In the genomic region with DNA sequence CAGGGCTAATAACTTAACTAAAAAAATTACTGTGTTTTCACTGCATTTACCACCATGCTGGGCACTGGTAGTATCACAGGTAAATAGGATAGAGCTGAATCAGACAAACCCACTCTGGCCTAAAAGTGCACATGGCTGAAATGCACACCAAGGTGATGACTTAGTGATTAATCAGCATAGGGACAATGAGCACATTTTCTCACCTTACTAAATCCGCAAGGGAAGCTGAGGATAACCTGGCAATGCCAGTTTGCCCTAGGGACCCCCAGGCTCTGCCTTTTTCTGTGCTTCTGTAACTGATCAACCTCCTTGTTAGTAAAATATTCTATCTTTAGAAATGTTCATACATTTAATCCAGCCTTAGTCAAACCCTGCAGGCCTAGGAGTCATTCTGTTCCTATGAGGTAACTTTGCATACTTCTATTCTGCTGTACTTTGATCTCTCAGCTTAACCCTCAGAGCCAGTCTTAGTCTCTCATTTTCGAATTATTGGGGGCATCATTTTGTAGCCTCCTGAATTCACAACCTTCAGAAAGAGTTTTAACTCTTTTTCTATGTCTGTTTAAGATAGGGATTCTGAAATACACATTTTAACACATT, we compare ENCODE assay signal across 12 cellular contexts.
DNase-seq lines count a peak whose midpoint lies in the region; TF ChIP-seq lines count a peak whose summit lies in the region.
"Had no signal": no experiment of that assay in that cellular context is flagged by ENCODE, and none has a peak within 500 bp of the region (broad histone marks: within the 10 kb centered on the region; RNA-seq: fewer than 3 reads in every experiment).

No MANE protein-coding gene starts in this region.

- no peak overlapping the region for H3K4me2 ChIP-seq in osteoblast (ENCODE audit: insufficient read depth, low read length)
- H3K4me2 ChIP-seq: neural progenitor cell had no signal

- H3K79me2 ChIP-seq in osteoblast (ENCODE audit: insufficient read depth, low read length), result no peaks in the 10 kb centered on the region

- no peak for TF ChIP-seq POLR2A in stomach (IDR thresholded peaks at IDR 0.05)

- no peaks in the 10 kb centered on the region for H3K9me3 ChIP-seq in osteoblast (ENCODE audit: low read depth, low read length)
- no peaks in the 10 kb centered on the region for H3K9me3 ChIP-seq in stomach

- H3K4me1 ChIP-seq in osteoblast (ENCODE audit: insufficient read depth, low read length) (peaks cover 35% of the 10 kb centered on the region), stomach (no peaks in the 10 kb centered on the region)
- H3K4me1 ChIP-seq: neural progenitor cell had no signal

- WGBS in stomach, 5 donors, result 62 to 88% (median 83%) methylated on average over 2 of the region's 2 CpGs

- H3K36me3 ChIP-seq in osteoblast (ENCODE audit: insufficient read depth, low read length) (no peaks in the 10 kb centered on the region), stomach (no peaks in the 10 kb centered on the region)
- H3K36me3 ChIP-seq: neural progenitor cell had no signal

- DNase-seq in EL (peak; percentile 57), LHCN-M2 (ENCODE audit: low read depth) (peak; percentile 60), epithelial cell of prostate (ENCODE audit: low read depth, low spot score) (no peak), osteoblast (ENCODE audit: insufficient read length, low spot score, missing footprints) (peak; percentile 56), stomach (no peak), KG1 (lab: John Stamatoyannopoulos, UW) (no peak), SW 1271 (lab: John Stamatoyannopoulos, UW) (no peak), G401 (ENCODE audit: low spot score) (no peak)
- DNase-seq: activated CD4-positive, alpha-beta T cell treated with anti-CD3 and anti-CD28 coated beads for 48 hours; CD4-positive, alpha-beta memory T cell; stimulated activated CD8-positive, alpha-beta memory T cell treated with anti-CD3 and anti-CD28 coated beads, Interleukin-4, amount 100 ng/mL, for 48 hours had no signal

- no peak for TF ChIP-seq EP300 in stomach (IDR thresholded peaks at IDR 0.05)

- no peaks in the 10 kb centered on the region for H4K20me1 ChIP-seq in osteoblast (ENCODE audit: insufficient read depth, low read length)

- H3K27ac ChIP-seq in epithelial cell of prostate (peak overlapping the region; percentile 14), osteoblast (ENCODE audit: low read depth, low read length) (peak overlapping the region; percentile 60), stomach (peak overlapping the region in 1 of 5 donors; percentile 33)
- H3K27ac ChIP-seq: neural progenitor cell had no signal

- in situ Hi-C loops in G401 (cut with HindIII; ENCODE audit: low sequenced_read_pairs), result no loop called here

- intact Hi-C loops in stomach (cut with DNase I; ENCODE audit: low total_unique reads), result no loop called here

- H3K27me3 ChIP-seq in osteoblast (ENCODE audit: insufficient read depth, low read length), result no peaks in the 10 kb centered on the region
- H3K27me3 ChIP-seq in stomach, result no peaks in the 10 kb centered on the region
- H3K27me3 ChIP-seq: neural progenitor cell had no signal

- TF ChIP-seq CTCF in osteoblast (IDR thresholded peaks at IDR 0.05; ENCODE audit: extremely low read depth, low read depth, low read length) (no peak), stomach (IDR thresholded peaks at IDR 0.05) (no peak)

- peak overlapping the region; percentile 34 for H2AFZ ChIP-seq in osteoblast (ENCODE audit: low read length)
- H2AFZ ChIP-seq: neural progenitor cell had no signal

- no peak overlapping the region for H3K4me3 ChIP-seq in osteoblast (ENCODE audit: insufficient read depth, low read length)
- H3K4me3 ChIP-seq in stomach, result no peak overlapping the region
- H3K4me3 ChIP-seq: neural progenitor cell had no signal

Comparison
In these comparisons a context has a peak if more than half of its experiments do, and no peak if none do; other contexts are left out.
1. DNase-seq: peak in EL (single experiment), LHCN-M2 (single experiment) and osteoblast (single experiment); none in epithelial cell of prostate (single experiment), stomach (single experiment), KG1 (single experiment), SW 1271 (0 of 2) and G401 (single experiment).